Comparison of ENCODE assay signal across 21 cellular contexts in genomic region chr7:48098846-48099245, GRCh38. TPM values are rescaled to one million over a fixed set of nuclear protein-coding genes. Genes with fewer than 3 reads are reported as not detected.
DNase-seq lines count a peak whose midpoint lies in the region; ATAC-seq and TF ChIP-seq lines count a peak whose summit lies in the region.
"Had no signal": no experiment of that assay in that cellular context is flagged by ENCODE, and none has a peak within 500 bp of the region (broad histone marks: within the 10 kb centered on the region; RNA-seq: fewer than 3 reads in every experiment).

No MANE protein-coding gene starts in this region.

- ATAC-seq in T-helper 17 cell (no peak), omental fat pad (ENCODE audit: low FRiP score) (no peak)
- ATAC-seq: activated T-cell treated with anti-CD3 and anti-CD28 coated beads, Interleukin-2, amount 50 U/mL, for 4 hours; foreskin keratinocyte had no signal

- H3K27me3 ChIP-seq in spleen (replicated peaks in 1 of 7) (no peaks in the 10 kb centered on the region), brain microvascular endothelial cell (replicated peaks) (no peaks in the 10 kb centered on the region)
- H3K27me3 ChIP-seq: foreskin keratinocyte, SJCRH30 had no signal

- H3K9me3 Mint-ChIP-seq in activated T-cell treated with anti-CD3 and anti-CD28 coated beads, Interleukin-2, amount 50 U/mL, for 24 hours, result no peaks in the 10 kb centered on the region
- H3K9me3 Mint-ChIP-seq in dendritic cell treated with granulocyte-macrophage colony-stimulating factor and Interleukin-4, amounts not matched to agents 40 ng/mL and 50 ng/mL, for 4 days, result no peaks in the 10 kb centered on the region
- H3K9me3 Mint-ChIP-seq: activated T-cell treated with anti-CD3 and anti-CD28 coated beads, Interleukin-2, amount 50 U/mL, for 4 hours; memory B cell; nephron had no signal

- WGBS in spleen, 5 donors, result 88 to 94% (median 94%) methylated on average over 4 of the region's 4 CpGs

- peaks cover 65% of the 10 kb centered on the region for H3K4me1 Mint-ChIP-seq in activated T-cell treated with anti-CD3 and anti-CD28 coated beads, Interleukin-2, amount 50 U/mL, for 24 hours (ENCODE audit: low read depth)
- H3K4me1 Mint-ChIP-seq in T-helper 17 cell, result peaks cover 56% of the 10 kb centered on the region
- H3K4me1 Mint-ChIP-seq in dendritic cell treated with granulocyte-macrophage colony-stimulating factor and Interleukin-4, amounts not matched to agents 40 ng/mL and 50 ng/mL, for 4 days (ENCODE audit: low read depth), result peaks cover 66% of the 10 kb centered on the region

- no peaks in the 10 kb centered on the region for H3K27me3 Mint-ChIP-seq in activated T-cell treated with anti-CD3 and anti-CD28 coated beads, Interleukin-2, amount 50 U/mL, for 24 hours
- no peaks in the 10 kb centered on the region for H3K27me3 Mint-ChIP-seq in T-helper 17 cell
- no peaks in the 10 kb centered on the region for H3K27me3 Mint-ChIP-seq in dendritic cell treated with granulocyte-macrophage colony-stimulating factor and Interleukin-4, amounts not matched to agents 40 ng/mL and 50 ng/mL, for 4 days
- H3K27me3 Mint-ChIP-seq: memory B cell had no signal

- no peak for TF ChIP-seq CTCF in spleen (IDR thresholded peaks at IDR 0.05 in 8 of 11, conservative IDR thresholded peaks at IDR 0.05 in 3 of 11)
- TF ChIP-seq CTCF in brain microvascular endothelial cell (IDR thresholded peaks at IDR 0.05; ENCODE audit: low read depth, low read length, missing control alignments), result no peak
- TF ChIP-seq CTCF in omental fat pad (IDR thresholded peaks at IDR 0.05), result no peak

- intact Hi-C loops in dendritic cell treated with granulocyte-macrophage colony-stimulating factor and Interleukin-4, amounts not matched to agents 40 ng/mL and 50 ng/mL, for 4 days (cut with micrococcal nuclease), result no loop called here
- intact Hi-C loops in spleen (cut with DNase I; ENCODE audit: low total_unique reads), result no loop called here

- peaks cover 92% of the 10 kb centered on the region for H3K36me3 Mint-ChIP-seq in activated T-cell treated with anti-CD3 and anti-CD28 coated beads, Interleukin-2, amount 50 U/mL, for 24 hours (ENCODE audit: low read depth)
- H3K36me3 Mint-ChIP-seq in T-helper 17 cell (ENCODE audit: low read depth), result peaks cover 20% of the 10 kb centered on the region
- H3K36me3 Mint-ChIP-seq in dendritic cell treated with granulocyte-macrophage colony-stimulating factor and Interleukin-4, amounts not matched to agents 40 ng/mL and 50 ng/mL, for 4 days (ENCODE audit: low read depth), result peaks cover 90% of the 10 kb centered on the region

- peak overlapping the region in 6 of 8 donors; percentile 75 to 95 (median 90) for H3K27ac ChIP-seq in spleen
- no peak overlapping the region for H3K27ac ChIP-seq in brain microvascular endothelial cell
- H3K27ac ChIP-seq: foreskin keratinocyte, SJCRH30 had no signal

- H3K4me3 ChIP-seq in spleen (no peak overlapping the region), brain microvascular endothelial cell (ENCODE audit: low read depth, low read length) (no peak overlapping the region)
- H3K4me3 ChIP-seq: SJCRH30 had no signal

- peak overlapping the region; percentile 92 for H3K27ac Mint-ChIP-seq in activated T-cell treated with anti-CD3 and anti-CD28 coated beads, Interleukin-2, amount 50 U/mL, for 24 hours
- H3K27ac Mint-ChIP-seq in T-helper 17 cell, result peak overlapping the region; percentile 95
- H3K27ac Mint-ChIP-seq in dendritic cell treated with granulocyte-macrophage colony-stimulating factor and Interleukin-4, amounts not matched to agents 40 ng/mL and 50 ng/mL, for 4 days, result peak overlapping the region; percentile 86
- H3K27ac Mint-ChIP-seq: memory B cell, nephron had no signal

- H3K4me3 Mint-ChIP-seq in activated T-cell treated with anti-CD3 and anti-CD28 coated beads, Interleukin-2, amount 50 U/mL, for 24 hours, result no peak overlapping the region
- H3K4me3 Mint-ChIP-seq in T-helper 17 cell, result peak overlapping the region; percentile 75
- H3K4me3 Mint-ChIP-seq in dendritic cell treated with granulocyte-macrophage colony-stimulating factor and Interleukin-4, amounts not matched to agents 40 ng/mL and 50 ng/mL, for 4 days, result no peak overlapping the region
- H3K4me3 Mint-ChIP-seq: memory B cell, nephron had no signal

- TF ChIP-seq POLR2A in spleen (IDR thresholded peaks at IDR 0.05), result no peak

- H3K9me3 ChIP-seq in T-helper 17 cell (ENCODE audit: control insufficient read depth, low read length, poor library complexity, severe bottlenecking), result no peaks in the 10 kb centered on the region
- H3K9me3 ChIP-seq in spleen, result no peaks in the 10 kb centered on the region
- H3K9me3 ChIP-seq: SJCRH30 had no signal

- H3K4me1 ChIP-seq in spleen, result peaks cover 26 to 82% (median 52%) of the 10 kb centered on the region in 6 donors

- in situ Hi-C loops in brain microvascular endothelial cell (cut with HindIII; ENCODE audit: low pct_ligation_motif_present, low sequenced_read_pairs), result no loop called here

- peaks cover 0 to 97% (median 45%) of the 10 kb centered on the region in 6 donors for H3K36me3 ChIP-seq in spleen
- H3K36me3 ChIP-seq in brain microvascular endothelial cell (replicated peaks), result peaks cover 49% of the 10 kb centered on the region

- DNase-seq in activated T-cell treated with anti-CD3 and anti-CD28 coated beads, Interleukin-2, amount 50 U/mL, for 24 hours, result no peak
- DNase-seq in activated T-cell treated with anti-CD3 and anti-CD28 coated beads, Interleukin-2, amount 50 U/mL, for 48 hours, result no peak
- no peak for DNase-seq in T-helper 17 cell
- DNase-seq in spleen, result no peak
- DNase-seq in brain microvascular endothelial cell, result no peak
- no peak for DNase-seq in omental fat pad (ENCODE audit: low spot score)
- DNase-seq in COLO668 (lab: John Stamatoyannopoulos, UW; ENCODE audit: unreplicated experiment), result no peak
- DNase-seq: ACHN; activated T-cell treated with anti-CD3 and anti-CD28 coated beads, Interleukin-2, amount 50 U/mL, for 4 hours; aorta; foreskin keratinocyte; GOT3; hypothalamus; kidney glomerular epithelial cell; NCI-H1048; NCI-H2107; NCI-H524; SJCRH30 had no signal

RNA-seq across cellular contexts. Expression of gene UPP1, which starts 9.8 kb away (rescaled TPM):
- total RNA-seq in T-helper 17 cell (10 to 100 TPM; 72.1 to 84.6 TPM), spleen (10 to 100 TPM; 22.2 to 80.0 (median 54.4) TPM), omental fat pad (100 to 1,000 TPM in 1 of 4 donors, 10 to 100 TPM in 3; 26.1 to 114 (median 32.6) TPM)
- polyA plus RNA-seq in spleen, result 10 to 100 TPM; 30.2 to 70.1 (median 56.3) TPM
